Comparison of ENCODE assay signal across 28 cellular contexts in genomic region chr12:73731658-73732057, GRCh38.
"Had no signal": no experiment of that assay in that cellular context is flagged by ENCODE, and none has a peak within 500 bp of the region (broad histone marks: within the 10 kb centered on the region; RNA-seq: fewer than 3 reads in every experiment).

No MANE protein-coding gene starts in this region.

- H3K9me3 ChIP-seq: breast epithelium, esophagus muscularis mucosa, left ventricle myocardium inferior, neutrophil, sigmoid colon, thyroid gland, upper lobe of left lung, vagina had no signal

- H3K27me3 ChIP-seq: breast epithelium, esophagus muscularis mucosa, foreskin keratinocyte, heart right ventricle, neutrophil, sigmoid colon, thyroid gland, upper lobe of left lung, vagina had no signal

- H3K4me1 ChIP-seq: breast epithelium, esophagus muscularis mucosa, foreskin keratinocyte, heart right ventricle, left ventricle myocardium inferior, sigmoid colon, thyroid gland, upper lobe of left lung, vagina had no signal

- ATAC-seq: foreskin keratinocyte; heart right ventricle; stimulated activated effector memory CD8-positive, alpha-beta T cell treated with anti-CD3 and anti-CD28 coated beads, Interleukin-12 subunit alpha, Interleukin-12 subunit beta, amount 100 ng/mL, for 72 hours had no signal

- H3K4me3 ChIP-seq: breast epithelium, esophagus muscularis mucosa, heart right ventricle, left ventricle myocardium inferior, lung, sigmoid colon, thyroid gland, upper lobe of left lung, vagina had no signal

- H3K27ac ChIP-seq: breast epithelium, esophagus muscularis mucosa, foreskin keratinocyte, heart right ventricle, left ventricle myocardium inferior, neutrophil, sigmoid colon, thyroid gland, upper lobe of left lung, vagina had no signal

- DNase-seq: activated CD4-positive, alpha-beta memory T cell treated with anti-CD3 and anti-CD28 coated beads, Interleukin-2, amount 10 ng/mL, durations not matched to agents 7 days and 5 days; activated CD4-positive, alpha-beta T cell treated with anti-CD3 and anti-CD28 coated beads for 1 hour; activated CD4-positive, alpha-beta T cell treated with anti-CD3 and anti-CD28 coated beads, Interleukin-2, amount 10 ng/mL, durations not matched to agents 7 days and 5 days; activated CD8-positive, alpha-beta memory T cell treated with anti-CD3 and anti-CD28 coated beads, Interleukin-2, amount 50 U/mL, for 48 hours; activated gamma-delta T cell; activated naive CD4-positive, alpha-beta T cell treated with anti-CD3 and anti-CD28 coated beads, Interleukin-2, amount 10 ng/mL, durations not matched to agents 7 days and 5 days; activated naive CD8-positive, alpha-beta T cell treated with anti-CD3 and anti-CD28 coated beads, Interleukin-2, amount 10 ng/mL, durations not matched to agents 7 days and 5 days; activated T-cell treated with anti-CD3 and anti-CD28 coated beads, Interleukin-2, amount 50 U/mL, for 24 hours; amniotic stem cell; central memory CD4-positive, alpha-beta T cell; endodermal cell; heart right ventricle; left ventricle myocardium inferior; naive B cell; nephron progenitor cell; retina; sigmoid colon; small intestine; stimulated activated CD4-positive, alpha-beta T cell treated with anti-CD3 and anti-CD28 coated beads, Interleukin-4, amount 100 ng/mL, for 24 hours; thyroid gland had no signal

- H3K36me3 ChIP-seq: breast epithelium, esophagus muscularis mucosa, heart right ventricle, left ventricle myocardium inferior, neutrophil, sigmoid colon, thyroid gland, upper lobe of left lung, vagina had no signal
